Comparison of ENCODE assay signal across 1 cellular context in genomic region chr1:244242446-244242845, GRCh38.
TF ChIP-seq lines count a peak whose summit lies in the region.

No MANE protein-coding gene starts in this region.

TF ChIP-seq in GM12878, 131 proteins besides CTCF, POLR2A, EP300 and RAD21 (continued from another document):
- no peak for TF ChIP-seq USF1 (IDR thresholded peaks at IDR 0.05; ENCODE audit: borderline replicate concordance, extremely low read length, insufficient read depth, low read depth, low read length)
- TF ChIP-seq POU2F2 (IDR thresholded peaks at IDR 0.05; ENCODE audit: borderline replicate concordance, low read depth, low read length): no peak
- TF ChIP-seq CBFB (IDR thresholded peaks at IDR 0.05; ENCODE audit: low read depth): no peak
TF ChIP-seq in GM12878: peak in this region for 0.
